In genomic region chr4:183300070-183300469, GRCh38 we compare ENCODE assay signal across 28 cellular contexts. TPM values are rescaled to one million over a fixed set of nuclear protein-coding genes. Genes with fewer than 3 reads are reported as not detected.
DNase-seq lines count a peak whose midpoint lies in the region; ATAC-seq and TF ChIP-seq lines count a peak whose summit lies in the region.
"Had no signal": no experiment of that assay in that cellular context is flagged by ENCODE, and none has a peak within 500 bp of the region (broad histone marks: within the 10 kb centered on the region; RNA-seq: fewer than 3 reads in every experiment).

No MANE protein-coding gene starts in this region.

- no peak for TF ChIP-seq CTCF in RWPE2 (IDR thresholded peaks at IDR 0.05; ENCODE audit: poor library complexity, severe bottlenecking)
- no peak for TF ChIP-seq CTCF in epithelial cell of esophagus (IDR thresholded peaks at IDR 0.05; ENCODE audit: insufficient read depth, low read depth, low read length, missing control alignments)
- TF ChIP-seq CTCF in sigmoid colon (IDR thresholded peaks at IDR 0.05): no peak

- DNase-seq in EL (peak; percentile 3), RWPE2 (ENCODE audit: low spot score) (no peak), epithelial cell of esophagus (ENCODE audit: low read depth) (peak; percentile 27), lung microvascular endothelial cell (ENCODE audit: low read depth in 2 of 2) (peak; percentile 51 to 53), OCI-M2 (lab: John Stamatoyannopoulos, UW; ENCODE audit: unreplicated experiment) (no peak), Ammon's horn (ENCODE audit: low spot score) (no peak), sigmoid colon (no peak)
- DNase-seq: activated B cell treated with CpG ODN at 0.5 μM for 24 hours; activated CD4-positive, alpha-beta T cell treated with anti-CD3 and anti-CD28 coated beads, Interleukin-2, amount 50 U/mL, for 48 hours; activated effector memory CD4-positive, alpha-beta T cell treated with Interleukin-2 at 50 U/mL for 16 hours; activated naive CD8-positive, alpha-beta T cell treated with anti-CD3 and anti-CD28 coated beads, Interleukin-2, amount 10 ng/mL, durations not matched to agents 7 days and 5 days; C1 segment of cervical spinal cord; HCEC 1CT; naive B cell; NCI-H2171 treated with DMSO at 0.1 percent for 48 hours; occipital lobe; stimulated activated CD4-positive, alpha-beta T cell treated with anti-CD3 and anti-CD28 coated beads, Interleukin-2, amount 100 ng/mL, for 48 hours; stimulated activated naive CD4-positive, alpha-beta T cell treated with Interleukin-2 at 50 U/mL for 16 hours; T-helper 9 cell; tibial artery had no signal

- H3K4me1 ChIP-seq in RWPE2 (ENCODE audit: insufficient read depth, poor library complexity, severe bottlenecking): peaks cover 13% of the 10 kb centered on the region
- H3K4me1 ChIP-seq in sigmoid colon: peaks cover 0 to 17% (median 6%) of the 10 kb centered on the region in 4 donors
- H3K4me1 ChIP-seq: tibial artery had no signal

- ATAC-seq in RWPE2 (ENCODE audit: low read depth) (0 out of 3 replicates have a peak, but pooled peaks have one; percentile 31), GM19463 (IDR thresholded peaks at IDR 0.05; ENCODE audit: unreplicated experiment) (no peak)
- ATAC-seq: gastroesophageal sphincter, Right ventricle myocardium inferior had no signal

- H3K27me3 ChIP-seq in RWPE2 (ENCODE audit: insufficient read depth, poor library complexity, severe bottlenecking) (no peaks in the 10 kb centered on the region), sigmoid colon (no peaks in the 10 kb centered on the region)
- H3K27me3 ChIP-seq: gastroesophageal sphincter, tibial artery had no signal

- no peak for TF ChIP-seq EP300 in sigmoid colon (IDR thresholded peaks at IDR 0.05)

- H3K27ac ChIP-seq in RWPE2 (ENCODE audit: poor library complexity, severe bottlenecking): peak overlapping the region; percentile 22
- H3K27ac ChIP-seq in sigmoid colon: no peak overlapping the region
- H3K27ac ChIP-seq: gastroesophageal sphincter, KMS-11, tibial artery had no signal

- intact Hi-C loops in sigmoid colon (cut with DNase I): no loop called here

- TF ChIP-seq POLR2A in sigmoid colon (IDR thresholded peaks at IDR 0.05): no peak

- H3K9me3 ChIP-seq in RWPE2 (ENCODE audit: severe bottlenecking) (no peaks in the 10 kb centered on the region), sigmoid colon (no peaks in the 10 kb centered on the region)
- H3K9me3 ChIP-seq: gastroesophageal sphincter, tibial artery had no signal

- H3K36me3 ChIP-seq in RWPE2 (ENCODE audit: low read depth) (peaks cover 16% of the 10 kb centered on the region), sigmoid colon (peaks cover 0 to 16% (median 7%) of the 10 kb centered on the region in 4 donors)

- 75 to 83% methylated on average over 6 of the region's 6 CpGs for WGBS in sigmoid colon, 2 donors

- H3K4me3 ChIP-seq in RWPE2 (ENCODE audit: severe bottlenecking): no peak overlapping the region
- H3K4me3 ChIP-seq in epithelial cell of esophagus (ENCODE audit: low read length): no peak overlapping the region
- H3K4me3 ChIP-seq in sigmoid colon: no peak overlapping the region
- H3K4me3 ChIP-seq: gastroesophageal sphincter, smooth muscle cell, tibial artery had no signal

RNA-seq across cellular contexts. Expression of gene CLDN22, which starts 20.0 kb away (rescaled TPM):
- total RNA-seq in lung microvascular endothelial cell (not detected in 2 replicates), sigmoid colon (not detected)
- polyA plus RNA-seq in sigmoid colon: not detected
- total RNA-seq: activated B cell treated with CpG ODN at 0.5 μM for 24 hours; activated naive CD8-positive, alpha-beta T cell treated with anti-CD3 and anti-CD28 coated beads, Interleukin-2, amount 10 ng/mL, durations not matched to agents 7 days and 5 days; cardiac septum; epithelial cell of proximal tubule; kidney epithelial cell; occipital lobe; Right ventricle myocardium inferior; smooth muscle cell had no signal

RNA-seq across cellular contexts. Expression of gene CLDN24, which starts 22.2 kb away (rescaled TPM):
- not detected in 2 replicates for total RNA-seq in lung microvascular endothelial cell
- not detected for total RNA-seq in sigmoid colon
- not detected for polyA plus RNA-seq in sigmoid colon
- total RNA-seq: activated B cell treated with CpG ODN at 0.5 μM for 24 hours; activated naive CD8-positive, alpha-beta T cell treated with anti-CD3 and anti-CD28 coated beads, Interleukin-2, amount 10 ng/mL, durations not matched to agents 7 days and 5 days; cardiac septum; epithelial cell of proximal tubule; gastroesophageal sphincter; kidney epithelial cell; occipital lobe; Right ventricle myocardium inferior; smooth muscle cell had no signal
- polyA plus RNA-seq: smooth muscle cell had no signal

Comparison
In these comparisons a context has a peak if more than half of its experiments do, and no peak if none do; other contexts are left out.
1. DNase-seq: peak in EL (single experiment), epithelial cell of esophagus (single experiment) and lung microvascular endothelial cell (2 of 2); none in RWPE2 (single experiment), OCI-M2 (single experiment), Ammon's horn (single experiment) and sigmoid colon (single experiment).